16 cellular contexts compared by ENCODE assay signal in genomic region chr17:82076785-82077591, GRCh38. TPM values are rescaled to one million over a fixed set of nuclear protein-coding genes. Genes with fewer than 3 reads are reported as not detected.
A peak's percentile ranks its signal among the peaks of the same experiment; 100 is the strongest.
DNase-seq lines count a peak whose midpoint lies in the region; ATAC-seq and TF ChIP-seq lines count a peak whose summit lies in the region.
"Had no signal": no experiment of that assay in that cellular context is flagged by ENCODE, and none has a peak within 500 bp of the region (broad histone marks: within the 10 kb centered on the region; RNA-seq: fewer than 3 reads in every experiment).

No MANE protein-coding gene starts in this region.

- H3K27me3 Mint-ChIP-seq in CD4-positive, alpha-beta T cell, result no peaks in the 10 kb centered on the region
- H3K27me3 Mint-ChIP-seq in activated naive CD8-positive, alpha-beta T cell treated with anti-CD3 and anti-CD28 coated beads, Interleukin-2, amount 10 ng/mL, durations not matched to agents 7 days and 5 days, result peaks cover 6% of the 10 kb centered on the region

- TF ChIP-seq POLR2A in GM18951 (IDR thresholded peaks at IDR 0.05; ENCODE audit: extremely low read depth, insufficient read depth, insufficient read length), result peak; percentile 7

- no peaks in the 10 kb centered on the region for H3K9me3 Mint-ChIP-seq in CD4-positive, alpha-beta T cell
- no peaks in the 10 kb centered on the region for H3K9me3 Mint-ChIP-seq in activated naive CD8-positive, alpha-beta T cell treated with anti-CD3 and anti-CD28 coated beads, Interleukin-2, amount 10 ng/mL, durations not matched to agents 7 days and 5 days
- H3K9me3 Mint-ChIP-seq: immature natural killer cell; T-helper 1 cell treated with Interleukin-12 subunit alpha and Interleukin-12 subunit beta and Interleukin-4 antibody, amounts not matched to agents 30 μg/mL and 1 μg/mL, for 36 hours had no signal

- POLR2A ChIA-PET in CD4-positive, alpha-beta T cell (lab: Charles Lee), result no interaction called here
- POLR2A ChIA-PET in activated naive CD8-positive, alpha-beta T cell treated with anti-CD3 and anti-CD28 coated beads, Interleukin-2, amount 10 ng/mL, durations not matched to agents 7 days and 5 days (lab: Charles Lee), result interaction anchor here (0.6 kb wide), 1 partner anchor 110 kb away, joined by 5 read pairs; no protein-coding TSS in a partner anchor

- H3K27ac Mint-ChIP-seq in CD4-positive, alpha-beta T cell, result peak overlapping the region; percentile 42
- H3K27ac Mint-ChIP-seq in activated naive CD8-positive, alpha-beta T cell treated with anti-CD3 and anti-CD28 coated beads, Interleukin-2, amount 10 ng/mL, durations not matched to agents 7 days and 5 days, result no peak overlapping the region
- H3K27ac Mint-ChIP-seq: immature natural killer cell; T-helper 1 cell treated with Interleukin-12 subunit alpha and Interleukin-12 subunit beta and Interleukin-4 antibody, amounts not matched to agents 30 μg/mL and 1 μg/mL, for 36 hours had no signal

- H3K36me3 ChIP-seq in tibial artery, result peaks cover 21 to 42% (median 39%) of the 10 kb centered on the region in 3 donors

- no peak overlapping the region for H3K4me3 ChIP-seq in tibial artery

- DNase-seq in CD4-positive, alpha-beta T cell, result peak in 1 of 10 experiments; percentile 0
- DNase-seq in activated naive CD8-positive, alpha-beta T cell treated with anti-CD3 and anti-CD28 coated beads, Interleukin-2, amount 10 ng/mL, durations not matched to agents 7 days and 5 days, result no peak
- DNase-seq in myocyte (ENCODE audit: low read depth) (peak; percentile 47), tibial artery (no peak), GM19240 (ENCODE audit: insufficient read length, low spot score) (no peak), NCI-H526 treated with DMSO at 0.1 percent for 48 hours (lab: John Stamatoyannopoulos, UW) (no peak)
- DNase-seq: activated effector memory CD4-positive, alpha-beta T cell treated with anti-CD3 and anti-CD28 coated beads, Interleukin-2, amount 50 U/mL, for 16 hours; brain microvascular endothelial cell; foreskin melanocyte; immature natural killer cell; stimulated activated CD4-positive, alpha-beta T cell treated with anti-CD3 and anti-CD28 coated beads, Interleukin-4, amount 100 ng/mL, for 1 hour; stimulated activated naive CD4-positive, alpha-beta T cell had no signal

- TF ChIP-seq CTCF in CD4-positive, alpha-beta T cell (IDR thresholded peaks at IDR 0.05), result no peak
- TF ChIP-seq CTCF in tibial artery (IDR thresholded peaks at IDR 0.05), result no peak

- H3K4me3 Mint-ChIP-seq in CD4-positive, alpha-beta T cell, result no peak overlapping the region
- H3K4me3 Mint-ChIP-seq in activated naive CD8-positive, alpha-beta T cell treated with anti-CD3 and anti-CD28 coated beads, Interleukin-2, amount 10 ng/mL, durations not matched to agents 7 days and 5 days, result no peak overlapping the region
- H3K4me3 Mint-ChIP-seq: CD14-positive monocyte; immature natural killer cell; T-helper 1 cell treated with Interleukin-12 subunit alpha and Interleukin-12 subunit beta and Interleukin-4 antibody, amounts not matched to agents 30 μg/mL and 1 μg/mL, for 36 hours had no signal

- H3K27ac ChIP-seq in CD4-positive, alpha-beta T cell (ENCODE audit: low read depth, low read length), result no peak overlapping the region
- no peak overlapping the region for H3K27ac ChIP-seq in tibial artery
- H3K27ac ChIP-seq: brain microvascular endothelial cell had no signal

- H3K27me3 ChIP-seq in CD4-positive, alpha-beta T cell (ENCODE audit: control insufficient read depth, insufficient read depth, low read length), result no peaks in the 10 kb centered on the region
- no peaks in the 10 kb centered on the region for H3K27me3 ChIP-seq in tibial artery
- H3K27me3 ChIP-seq: brain microvascular endothelial cell had no signal

- H3K4me1 Mint-ChIP-seq in CD4-positive, alpha-beta T cell (ENCODE audit: low read depth), result no peaks in the 10 kb centered on the region
- H3K4me1 Mint-ChIP-seq in activated naive CD8-positive, alpha-beta T cell treated with anti-CD3 and anti-CD28 coated beads, Interleukin-2, amount 10 ng/mL, durations not matched to agents 7 days and 5 days, result no peaks in the 10 kb centered on the region
- H3K4me1 Mint-ChIP-seq: CD14-positive monocyte, immature natural killer cell had no signal

- in situ Hi-C loops in GM18951 (cut with MboI; ENCODE audit: low sequenced_read_pairs, unreplicated experiment), result no loop called here

- intact Hi-C loops in CD4-positive, alpha-beta T cell (cut with DNase I, micrococcal nuclease), result no loop called here
- intact Hi-C loops in tibial artery (cut with DNase I; ENCODE audit: low total_unique reads), result no loop called here

- no peaks in the 10 kb centered on the region for H3K4me1 ChIP-seq in tibial artery

- peaks cover 15% of the 10 kb centered on the region for H3K36me3 Mint-ChIP-seq in CD4-positive, alpha-beta T cell (ENCODE audit: low read depth)
- H3K36me3 Mint-ChIP-seq in activated naive CD8-positive, alpha-beta T cell treated with anti-CD3 and anti-CD28 coated beads, Interleukin-2, amount 10 ng/mL, durations not matched to agents 7 days and 5 days, result peaks cover 3% of the 10 kb centered on the region

- ATAC-seq in CD4-positive, alpha-beta T cell (ENCODE audit: poor library complexity), result no peak
- peak; percentile 18 for ATAC-seq in activated naive CD8-positive, alpha-beta T cell treated with anti-CD3 and anti-CD28 coated beads, Interleukin-2, amount 10 ng/mL, durations not matched to agents 7 days and 5 days (ENCODE audit: low read depth)
- no peak for ATAC-seq in GM18858 (IDR thresholded peaks at IDR 0.05; ENCODE audit: unreplicated experiment)

- CTCF ChIA-PET in CD4-positive, alpha-beta T cell (lab: Charles Lee), result no interaction called here

- H3K9me3 ChIP-seq in CD4-positive, alpha-beta T cell (ENCODE audit: control insufficient read depth, low read length), result no peaks in the 10 kb centered on the region
- H3K9me3 ChIP-seq in tibial artery, result no peaks in the 10 kb centered on the region

RNA-seq across cellular contexts. Expression of gene DUS1L, which starts 11.4 kb away (rescaled TPM):
- 100 to 1,000 TPM; 160 to 163 TPM for total RNA-seq in CD4-positive, alpha-beta T cell
- total RNA-seq in activated naive CD8-positive, alpha-beta T cell treated with anti-CD3 and anti-CD28 coated beads, Interleukin-2, amount 10 ng/mL, durations not matched to agents 7 days and 5 days, result 100 to 1,000 TPM; 126 to 130 TPM
- 97.1 and 109 TPM in 2 replicates for total RNA-seq in myocyte
- 65.8 TPM for polyA plus RNA-seq in myocyte (2012)

RNA-seq across cellular contexts. Expression of gene FASN, which starts 21.0 kb away (rescaled TPM):
- 100 to 1,000 TPM; 168 to 174 TPM for total RNA-seq in CD4-positive, alpha-beta T cell
- total RNA-seq in activated naive CD8-positive, alpha-beta T cell treated with anti-CD3 and anti-CD28 coated beads, Interleukin-2, amount 10 ng/mL, durations not matched to agents 7 days and 5 days, result 100 to 1,000 TPM; 154 to 163 TPM
- total RNA-seq in myocyte, result 78.4 and 97.9 TPM in 2 replicates
- 74.1 TPM for polyA plus RNA-seq in myocyte (2012)

RNA-seq across cellular contexts. Expression of gene GPS1, which starts 25.3 kb away (rescaled TPM):
- total RNA-seq in CD4-positive, alpha-beta T cell, result 10 to 100 TPM; 64.6 to 69.3 TPM
- total RNA-seq in activated naive CD8-positive, alpha-beta T cell treated with anti-CD3 and anti-CD28 coated beads, Interleukin-2, amount 10 ng/mL, durations not matched to agents 7 days and 5 days, result 10 to 100 TPM; 76.0 to 79.8 TPM
- total RNA-seq in myocyte, result 121 and 122 TPM in 2 replicates
- polyA plus RNA-seq in myocyte (2012), result 115 TPM

RNA-seq across cellular contexts. Expression of gene RFNG, which starts 25.4 kb away (rescaled TPM):
- total RNA-seq in CD4-positive, alpha-beta T cell, result 10 to 100 TPM; 28.1 to 31.2 TPM
- 10 to 100 TPM; 28.7 to 28.8 TPM for total RNA-seq in activated naive CD8-positive, alpha-beta T cell treated with anti-CD3 and anti-CD28 coated beads, Interleukin-2, amount 10 ng/mL, durations not matched to agents 7 days and 5 days
- 42.7 and 45.4 TPM in 2 replicates for total RNA-seq in myocyte
- polyA plus RNA-seq in myocyte (2012), result 66.1 TPM

RNA-seq across cellular contexts. Expression of gene DCXR, which starts 39.5 kb away (rescaled TPM):
- 100 to 1,000 TPM; 103 to 119 TPM for total RNA-seq in CD4-positive, alpha-beta T cell
- total RNA-seq in activated naive CD8-positive, alpha-beta T cell treated with anti-CD3 and anti-CD28 coated beads, Interleukin-2, amount 10 ng/mL, durations not matched to agents 7 days and 5 days, result 100 to 1,000 TPM; 110 to 115 TPM
- total RNA-seq in myocyte, result 99.4 and 105 TPM in 2 replicates
- 69.7 TPM for polyA plus RNA-seq in myocyte (2012)
